Comparison of ENCODE assay signal across 1 cellular context in the genomic region with DNA sequence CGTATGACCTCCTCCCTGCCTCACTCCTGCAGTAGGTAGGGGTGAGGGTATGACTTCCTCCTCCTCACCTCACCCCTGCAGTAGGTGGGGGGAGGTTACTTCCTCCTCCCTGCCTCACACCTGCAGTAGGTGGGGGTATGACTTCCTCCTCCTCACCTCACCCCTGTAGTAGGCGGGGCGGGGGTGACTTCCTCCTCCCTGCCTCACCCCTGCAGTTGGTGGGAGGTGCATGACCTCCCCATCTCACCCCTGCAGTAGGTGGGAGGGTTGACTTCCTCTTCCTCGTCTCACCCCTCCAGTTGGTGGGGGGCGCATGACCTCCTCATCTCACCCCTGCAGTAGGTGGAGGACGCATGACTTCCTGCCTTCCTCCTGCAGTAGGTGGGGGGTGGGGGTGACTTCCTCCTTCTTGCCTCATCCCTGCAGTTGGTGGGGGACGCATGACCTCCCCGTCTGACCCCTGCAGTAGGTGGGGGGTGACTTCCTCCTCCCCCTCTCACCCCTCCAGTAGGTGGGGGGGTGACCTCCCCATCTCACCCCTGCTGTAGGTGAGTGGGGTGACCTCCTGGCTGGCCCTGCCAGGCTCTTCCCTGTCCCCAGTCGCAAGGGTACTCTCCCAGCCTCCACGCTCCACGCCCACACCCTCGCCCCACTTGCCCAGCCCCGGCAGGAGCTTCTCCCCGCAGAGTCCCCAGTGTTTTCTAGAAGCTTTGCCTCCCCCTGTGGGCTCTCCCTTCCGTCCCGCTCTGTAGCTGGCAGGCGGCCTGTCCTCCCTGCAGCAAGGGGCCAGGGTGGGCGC.
TF ChIP-seq lines count a peak whose summit lies in the region.

No MANE protein-coding gene starts in this region.

TF ChIP-seq in K562, 482 proteins besides CTCF, POLR2A, EP300 and RAD21:
- no peak for TF ChIP-seq KLF16 (IDR thresholded peaks at IDR 0.05)
- 0 out of 2 replicates have a peak, but pooled peaks have one; percentile 40 for TF ChIP-seq ZNF740 (CRISPR knock-in tag; IDR thresholded peaks at IDR 0.05)
- TF ChIP-seq ZNF740 (tag; IDR thresholded peaks at IDR 0.05) = no peak
TF ChIP-seq in K562: peak in this region for 1.
